In genomic region chr5:56585973-56586740, GRCh38 we compare ENCODE assay signal across 8 cellular contexts.
DNase-seq lines count a peak whose midpoint lies in the region; ATAC-seq and TF ChIP-seq lines count a peak whose summit lies in the region.

No MANE protein-coding gene starts in this region.

- H3K27me3 Mint-ChIP-seq in CD14-positive monocyte (ENCODE audit: low read depth in 3 of 3) (peaks cover 0 to 1% (median 0%) of the 10 kb centered on the region in 3 donors), nephron (ENCODE audit: low read depth) (peaks cover 4% of the 10 kb centered on the region)

- no peaks in the 10 kb centered on the region for H3K9me3 ChIP-seq in esophagus (ENCODE audit: control insufficient read depth in 2 of 2, insufficient read depth in 1 of 2, low read depth in 1 of 2, low read length in 1 of 2)
- H3K9me3 ChIP-seq in HAP-1 = no peaks in the 10 kb centered on the region

- H3K36me3 ChIP-seq in esophagus (ENCODE audit: control insufficient read depth in 2 of 2, insufficient read depth in 2 of 2, low read length in 1 of 2) (no peaks in the 10 kb centered on the region), HAP-1 (replicated peaks) (no peaks in the 10 kb centered on the region)

- peak overlapping the region; percentile 43 to 87 for H3K27ac ChIP-seq in esophagus (ENCODE audit: low read depth in 2 of 2, low read length in 1 of 2)

- H3K27me3 ChIP-seq in esophagus (ENCODE audit: control insufficient read depth in 1 of 2, insufficient read depth in 2 of 2, low read length in 2 of 2) (no peaks in the 10 kb centered on the region), HAP-1 (ENCODE audit: low read depth) (no peaks in the 10 kb centered on the region)

- H3K4me1 Mint-ChIP-seq in CD14-positive monocyte (peaks cover 48% of the 10 kb centered on the region), nephron (peaks cover 24% of the 10 kb centered on the region)

- H3K4me1 ChIP-seq in esophagus (ENCODE audit: control insufficient read depth in 2 of 2, insufficient read depth in 2 of 2, low read length in 1 of 2) (peaks cover 12 to 13% of the 10 kb centered on the region in 2 donors), HAP-1 (no peaks in the 10 kb centered on the region)

- TF ChIP-seq CTCF in CD14-positive monocyte (IDR thresholded peaks at IDR 0.05) (no peak), nephron (IDR thresholded peaks at IDR 0.05; ENCODE audit: unreplicated experiment in 3 of 3) (no peak)

- no peak overlapping the region for H3K4me3 Mint-ChIP-seq in CD14-positive monocyte
- peak overlapping the region in 2 of 3 experiments; percentile 57 to 62 for H3K4me3 Mint-ChIP-seq in nephron

- ATAC-seq in GM21447 (IDR thresholded peaks at IDR 0.05; ENCODE audit: unreplicated experiment) = no peak
- no peak for ATAC-seq in HG03139 (IDR thresholded peaks at IDR 0.05; ENCODE audit: unreplicated experiment)

- H3K36me3 Mint-ChIP-seq in CD14-positive monocyte (peaks cover 2% of the 10 kb centered on the region in 2 donors), nephron (ENCODE audit: low read depth) (no peaks in the 10 kb centered on the region)

- peaks cover 0 to 10% (median 6%) of the 10 kb centered on the region in 7 donors for H3K9me3 Mint-ChIP-seq in CD14-positive monocyte
- H3K9me3 Mint-ChIP-seq in nephron = peaks cover 5% of the 10 kb centered on the region

- H3K4me3 ChIP-seq in esophagus (ENCODE audit: low read depth in 1 of 2, low read length in 2 of 2) (no peak overlapping the region), HAP-1 (no peak overlapping the region)

- DNase-seq in CD14-positive monocyte (ENCODE audit: low spot score) (no peak), NCI-H2171 treated with DMSO at 0.1 percent for 48 hours (lab: John Stamatoyannopoulos, UW) (peak; percentile 71), HAP-1 (ENCODE audit: low spot score in 2 of 2) (no peak), superior temporal gyrus (ENCODE audit: extremely low spot score) (no peak)

- H3K27ac Mint-ChIP-seq in CD14-positive monocyte (peak overlapping the region in 4 of 7 donors; percentile 20 to 74 (median 54)), nephron (peak overlapping the region; percentile 23 to 75 (median 74))

- in situ Hi-C loops in HAP-1 (cut with MboI; ENCODE audit: low sequenced_read_pairs) = no loop called here

- 20 to 30% methylated on average over 16 of the region's 16 CpGs for WGBS in esophagus, 2 donors

- intact Hi-C loops in CD14-positive monocyte (cut with micrococcal nuclease) = loop anchor here in 1 of 2 donors (10.0 kb wide), 1 partner anchor 171 kb away; no protein-coding TSS in a partner anchor

Comparison
In these comparisons a context has a peak if more than half of its experiments do, and no peak if none do; other contexts are left out.
1. H3K4me3 Mint-ChIP-seq: peak in nephron (2 of 3); none in CD14-positive monocyte (0 of 2).